8 cellular contexts compared by ENCODE assay signal in genomic region chr2:47402805-47403691, GRCh38. TPM values are rescaled to one million over a fixed set of nuclear protein-coding genes. Genes with fewer than 3 reads are reported as not detected.
A peak's percentile ranks its signal among the peaks of the same experiment; 100 is the strongest.
DNase-seq lines count a peak whose midpoint lies in the region; ATAC-seq and TF ChIP-seq lines count a peak whose summit lies in the region.

MSH2 (plus strand) TSS chr2:47403156; CDS start chr2:47403192, 36 bp downstream.

- no peaks in the 10 kb centered on the region for H3K9me3 ChIP-seq in upper lobe of right lung

- H3K9me3 Mint-ChIP-seq in T-helper 1 cell treated with Interleukin-12 subunit alpha and Interleukin-12 subunit beta and Interleukin-4 antibody, amounts not matched to agents 30 μg/mL and 1 μg/mL, for 36 hours: peaks cover 4% of the 10 kb centered on the region

- H3K27me3 Mint-ChIP-seq in T-helper 1 cell treated with Interleukin-12 subunit alpha and Interleukin-12 subunit beta and Interleukin-4 antibody, amounts not matched to agents 30 μg/mL and 1 μg/mL, for 36 hours (ENCODE audit: low read depth): no peaks in the 10 kb centered on the region

- ATAC-seq in GM18498 (IDR thresholded peaks at IDR 0.05; ENCODE audit: unreplicated experiment) (peak; percentile 97), HG02885 (IDR thresholded peaks at IDR 0.05; ENCODE audit: poor library complexity, unreplicated experiment) (peak; percentile 97), left cardiac atrium (peak; percentile 99), upper lobe of right lung (peak; percentile 99)

- DNase-seq in NCI-H1694 treated with DMSO at 0.1 percent for 48 hours (lab: John Stamatoyannopoulos, UW) (peak; percentile 95), amniotic stem cell (lab: John Stamatoyannopoulos, UW) (peak; percentile 80), left cardiac atrium (peak; percentile 95), posterior vena cava (ENCODE audit: low spot score) (peak; percentile 97), upper lobe of right lung (peak; percentile 95)

- H3K27ac Mint-ChIP-seq in T-helper 1 cell treated with Interleukin-12 subunit alpha and Interleukin-12 subunit beta and Interleukin-4 antibody, amounts not matched to agents 30 μg/mL and 1 μg/mL, for 36 hours: peak within 1 kb of the TSS; percentile 90

- peaks cover 7% of the 10 kb centered on the region for H3K4me1 ChIP-seq in upper lobe of right lung

- no peaks in the 10 kb centered on the region for H3K36me3 ChIP-seq in upper lobe of right lung

- H3K4me3 Mint-ChIP-seq in T-helper 1 cell treated with Interleukin-12 subunit alpha and Interleukin-12 subunit beta and Interleukin-4 antibody, amounts not matched to agents 30 μg/mL and 1 μg/mL, for 36 hours: peak within 1 kb of the TSS; percentile 98

- peak within 1 kb of the TSS; percentile 83 for H3K4me3 ChIP-seq in upper lobe of right lung

- peaks cover 23% of the 10 kb centered on the region for H3K4me1 Mint-ChIP-seq in T-helper 1 cell treated with Interleukin-12 subunit alpha and Interleukin-12 subunit beta and Interleukin-4 antibody, amounts not matched to agents 30 μg/mL and 1 μg/mL, for 36 hours (ENCODE audit: low read depth)

- intact Hi-C loops in left cardiac atrium (cut with DNase I) (no loop called here), posterior vena cava (cut with DNase I) (no loop called here), upper lobe of right lung (cut with DNase I) (no loop called here)

- TF ChIP-seq CTCF in upper lobe of right lung (IDR thresholded peaks at IDR 0.05): no peak

- peaks cover 28% of the 10 kb centered on the region for H3K36me3 Mint-ChIP-seq in T-helper 1 cell treated with Interleukin-12 subunit alpha and Interleukin-12 subunit beta and Interleukin-4 antibody, amounts not matched to agents 30 μg/mL and 1 μg/mL, for 36 hours (ENCODE audit: low read depth)

- H3K27ac ChIP-seq in upper lobe of right lung: peak within 1 kb of the TSS; percentile 74

- H3K27me3 ChIP-seq in upper lobe of right lung: no peaks in the 10 kb centered on the region

RNA-seq across cellular contexts. Expression of gene MSH2, which starts in this region (rescaled TPM):
- total RNA-seq in left cardiac atrium (10 to 100 TPM; 11.4 to 13.5 TPM), posterior vena cava (1 to 10 TPM; 6.7 to 7.9 TPM), upper lobe of right lung (13.3 TPM)

Comparison
In these comparisons a context has a peak if more than half of its experiments do, and no peak if none do; other contexts are left out.
1. Peak in every context shown above with its lines: DNase-seq, ATAC-seq, H3K4me3 ChIP-seq and H3K27ac ChIP-seq.